ENCODE assay signal across 8 cellular contexts in genomic region chrX:31307952-31308351, GRCh38.
"Had no signal": no experiment of that assay in that cellular context is flagged by ENCODE, and none has a peak within 500 bp of the region (broad histone marks: within the 10 kb centered on the region; RNA-seq: fewer than 3 reads in every experiment).

No MANE protein-coding gene starts in this region.

- H2AFZ ChIP-seq: GM23338 had no signal

- FAIRE-seq: H1, H54, K562 had no signal

- H3K4me3 ChIP-seq: GM23338, K562 had no signal

- DNase-seq: H9, HCEC 1CT, IMR-90, KG1 had no signal

- H3K4me2 ChIP-seq: GM23338 had no signal

- ATAC-seq: GM23338, K562 had no signal
